Comparison of ENCODE assay signal across 9 cellular contexts in genomic region chr13:76991432-76991795, GRCh38. TPM values are rescaled to one million over a fixed set of nuclear protein-coding genes. Genes with fewer than 3 reads are reported as not detected.
DNase-seq lines count a peak whose midpoint lies in the region; ATAC-seq and TF ChIP-seq lines count a peak whose summit lies in the region.
"Had no signal": no experiment of that assay in that cellular context is flagged by ENCODE, and none has a peak within 500 bp of the region (broad histone marks: within the 10 kb centered on the region; RNA-seq: fewer than 3 reads in every experiment).

No MANE protein-coding gene starts in this region.

- in situ Hi-C loops in astrocyte of the spinal cord (cut with HindIII; ENCODE audit: low sequenced_read_pairs), result no loop called here

- H3K4me3 ChIP-seq in astrocyte of the spinal cord (ENCODE audit: low read depth, low read length) (peak overlapping the region; percentile 84), lower leg skin (ENCODE audit: low read depth, poor library complexity, severe bottlenecking) (peak overlapping the region; percentile 75)

- DNase-seq in T follicular helper cell (ENCODE audit: low read depth), result peak; percentile 55
- no peak for DNase-seq in astrocyte of the spinal cord (ENCODE audit: low read depth, low spot score)
- peak; percentile 46 to 87 for DNase-seq in lower leg skin (ENCODE audit: low spot score in 2 of 2)
- peak; percentile 39 for DNase-seq in stimulated activated CD8-positive, alpha-beta memory T cell treated with anti-CD3 and anti-CD28 coated beads, Interleukin-15, amount 100 ng/mL, for 24 hours (ENCODE audit: low read depth)
- DNase-seq in HT-29 (ENCODE audit: low spot score), result no peak
- no peak for DNase-seq in NCI-H128 (lab: John Stamatoyannopoulos, UW; ENCODE audit: unreplicated experiment)

- intact Hi-C loops in lower leg skin (cut with DNase I; ENCODE audit: low total_unique reads), result no loop called here

- WGBS in lower leg skin, 2 donors, result 35 to 41% methylated on average over 15 of the region's 15 CpGs

- no peak for TF ChIP-seq POLR2A in lower leg skin (IDR thresholded peaks at IDR 0.05)

- peak; percentile 39 for ATAC-seq in GM18858 (IDR thresholded peaks at IDR 0.05; ENCODE audit: unreplicated experiment)
- peak; percentile 64 for ATAC-seq in HG02885 (IDR thresholded peaks at IDR 0.05; ENCODE audit: poor library complexity, unreplicated experiment)

- TF ChIP-seq CTCF in astrocyte of the spinal cord (IDR thresholded peaks at IDR 0.05; ENCODE audit: low read depth, low read length) (no peak), lower leg skin (IDR thresholded peaks at IDR 0.05) (no peak)

RNA-seq across cellular contexts. Expression of gene CLN5, which starts 0.5 kb away (rescaled TPM):
- total RNA-seq in lower leg skin, result 10 to 100 TPM; 14.0 to 22.1 (median 19.3) TPM
- 11.1 and 11.7 TPM in 2 replicates for total RNA-seq in HT-29 (2014; rRNA removed; shearing (Covaris generic))

RNA-seq across cellular contexts. Expression of gene FBXL3, which starts 35.5 kb away (rescaled TPM):
- total RNA-seq in lower leg skin, result 100 to 1,000 TPM in 3 of 4 donors, 10 to 100 TPM in 1; 82.1 to 114 (median 110) TPM
- total RNA-seq in HT-29 (2014; rRNA removed; shearing (Covaris generic)), result 40.0 and 49.2 TPM in 2 replicates

RNA-seq across cellular contexts. Expression of gene ACOD1, which starts 43.1 kb away (rescaled TPM):
- not detected for total RNA-seq in lower leg skin
- total RNA-seq in HT-29 (2014; rRNA removed; shearing (Covaris generic)), result not detected in 2 replicates
- total RNA-seq: renal cortical epithelial cell had no signal

Comparison
In these comparisons a context has a peak if more than half of its experiments do, and no peak if none do; other contexts are left out.
1. DNase-seq: peak in T follicular helper cell (single experiment), lower leg skin (2 of 2) and stimulated activated CD8-positive, alpha-beta memory T cell treated with anti-CD3 and anti-CD28 coated beads, Interleukin-15, amount 100 ng/mL, for 24 hours (single experiment); none in astrocyte of the spinal cord (single experiment), HT-29 (single experiment) and NCI-H128 (single experiment).